In the genomic region with DNA sequence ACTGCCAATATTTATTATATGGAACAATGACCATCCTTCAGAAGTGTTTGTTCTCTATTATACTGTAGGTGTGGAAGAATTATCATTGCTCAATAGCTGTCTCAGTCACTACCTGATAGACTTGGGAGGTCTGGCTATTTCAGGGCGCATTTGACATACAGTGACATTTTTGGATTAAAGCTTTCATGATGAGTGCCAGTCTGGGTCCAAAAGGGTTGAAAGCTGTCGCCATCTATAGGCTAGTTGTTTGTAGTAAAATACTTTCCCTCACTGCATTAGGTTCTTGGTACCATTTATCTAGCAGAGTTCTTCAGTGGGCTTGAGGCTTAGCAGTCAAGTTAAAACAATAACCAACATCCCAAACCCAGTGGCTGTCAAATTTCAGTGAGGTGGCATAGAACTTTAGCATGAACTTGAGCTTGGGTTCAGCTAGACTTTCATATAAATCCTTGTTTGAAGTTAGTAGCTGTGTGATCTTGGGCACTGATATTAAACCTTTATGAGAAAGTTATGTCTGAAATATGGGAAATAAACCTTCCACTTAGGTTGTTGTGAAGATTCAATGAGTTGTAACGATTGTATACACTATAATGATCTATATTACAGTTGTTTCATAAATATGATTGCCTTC, we compare ENCODE assay signal across 9 cellular contexts.
DNase-seq lines count a peak whose midpoint lies in the region; ATAC-seq and TF ChIP-seq lines count a peak whose summit lies in the region.
"Had no signal": no experiment of that assay in that cellular context is flagged by ENCODE, and none has a peak within 500 bp of the region (broad histone marks: within the 10 kb centered on the region; RNA-seq: fewer than 3 reads in every experiment).

No MANE protein-coding gene starts in this region.

- H3K27me3 Mint-ChIP-seq in glutamatergic neuron (ENCODE audit: unreplicated experiment) = no peaks in the 10 kb centered on the region

- H3K36me3 Mint-ChIP-seq in glutamatergic neuron (ENCODE audit: unreplicated experiment) = no peaks in the 10 kb centered on the region

- DNase-seq in NCI-H1105 treated with DMSO at 0.1 percent for 48 hours (lab: John Stamatoyannopoulos, UW) = peak; percentile 10
- no peak for DNase-seq in NCI-H1105 (lab: John Stamatoyannopoulos, UW)
- DNase-seq in NCI-H82 treated with DMSO at 0.1 percent for 48 hours (lab: John Stamatoyannopoulos, UW; ENCODE audit: unreplicated experiment) = peak; percentile 17
- no peak for DNase-seq in retinal pigment epithelial cell (ENCODE audit: low read depth)
- DNase-seq in glutamatergic neuron = no peak

- H3K9me3 Mint-ChIP-seq in glutamatergic neuron (ENCODE audit: unreplicated experiment) = no peaks in the 10 kb centered on the region

- H3K4me1 Mint-ChIP-seq in glutamatergic neuron (ENCODE audit: low read depth, unreplicated experiment) = no peaks in the 10 kb centered on the region

- TF ChIP-seq CTCF in retinal pigment epithelial cell (conservative IDR thresholded peaks at IDR 0.05; ENCODE audit: low read depth, low read length) (peak; percentile 53), glutamatergic neuron (IDR thresholded peaks at IDR 0.05; ENCODE audit: partially characterized antibody, unreplicated experiment) (no peak)

- no peak overlapping the region for H3K27ac Mint-ChIP-seq in glutamatergic neuron (ENCODE audit: unreplicated experiment)
- H3K27ac Mint-ChIP-seq: B cell had no signal

- peak; percentile 66 for ATAC-seq in GM21786 (IDR thresholded peaks at IDR 0.05; ENCODE audit: unreplicated experiment)
- ATAC-seq in esophagus mucosa = peak; percentile 65
- ATAC-seq in HG03196 (IDR thresholded peaks at IDR 0.05; ENCODE audit: unreplicated experiment) = no peak

- H3K4me3 ChIP-seq in retinal pigment epithelial cell (ENCODE audit: low read length) = no peak overlapping the region

- H3K4me3 Mint-ChIP-seq in glutamatergic neuron (ENCODE audit: unreplicated experiment) = no peak overlapping the region
- H3K4me3 Mint-ChIP-seq: B cell had no signal

Comparison
In these comparisons a context has a peak if more than half of its experiments do, and no peak if none do; other contexts are left out.
1. DNase-seq: peak in NCI-H1105 treated with DMSO at 0.1 percent for 48 hours (single experiment) and NCI-H82 treated with DMSO at 0.1 percent for 48 hours (single experiment); none in NCI-H1105 (single experiment), retinal pigment epithelial cell (single experiment) and glutamatergic neuron (single experiment).